1 cellular context compared by ENCODE assay signal in the genomic region with DNA sequence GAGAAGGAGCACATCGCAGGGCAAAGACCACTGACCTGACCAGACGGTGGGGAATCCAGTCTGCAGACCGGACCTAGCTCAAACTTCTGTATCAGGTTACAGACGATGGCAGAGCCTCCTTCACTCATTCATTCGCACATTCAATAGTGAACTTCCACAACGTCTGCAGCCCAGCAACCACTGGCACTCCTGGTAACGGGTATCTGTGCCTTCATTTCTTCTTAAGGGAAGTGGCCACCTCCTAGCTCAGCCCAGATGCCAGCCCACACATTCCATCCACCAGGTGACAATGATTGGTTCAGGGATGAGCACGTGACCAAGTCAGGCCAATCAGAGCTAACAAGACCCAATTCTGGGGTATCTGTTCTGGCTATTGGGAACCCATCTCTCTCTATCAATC.
A peak's percentile ranks its signal among the peaks of the same experiment; 100 is the strongest.
TF ChIP-seq lines count a peak whose summit lies in the region.

No MANE protein-coding gene starts in this region.

TF ChIP-seq in HepG2, 621 proteins besides CTCF, POLR2A, EP300 and RAD21 (continues in another document):
- no peak for TF ChIP-seq ZNF766 (CRISPR knock-in tag; IDR thresholded peaks at IDR 0.05; ENCODE audit: borderline replicate concordance)
- no peak for TF ChIP-seq ZHX2 (IDR thresholded peaks at IDR 0.05; ENCODE audit: low read depth)
- no peak for TF ChIP-seq ZHX2 (CRISPR knock-in tag; IDR thresholded peaks at IDR 0.05; ENCODE audit: borderline replicate concordance)
- no peak for TF ChIP-seq NR2F6 (IDR thresholded peaks at IDR 0.05)
- TF ChIP-seq NR2F6 (CRISPR knock-in tag; IDR thresholded peaks at IDR 0.05): no peak
- no peak for TF ChIP-seq ZNF337 (CRISPR knock-in tag; IDR thresholded peaks at IDR 0.05; ENCODE audit: borderline replicate concordance, low read depth)
- no peak for TF ChIP-seq ZBTB7B (CRISPR knock-in tag; IDR thresholded peaks at IDR 0.05)
- TF ChIP-seq ATF7-NPFF (CRISPR knock-in tag; IDR thresholded peaks at IDR 0.05; ENCODE audit: low read depth): no peak
- peak; percentile 82 for TF ChIP-seq NFYB (CRISPR knock-in tag; IDR thresholded peaks at IDR 0.05)
- no peak for TF ChIP-seq JUN (CRISPR knock-in tag; IDR thresholded peaks at IDR 0.05)
- TF ChIP-seq PLRG1 (conservative IDR thresholded peaks at IDR 0.05): no peak
- TF ChIP-seq ISX (CRISPR knock-in tag; conservative IDR thresholded peaks at IDR 0.05): no peak
- TF ChIP-seq, protein P1, sequence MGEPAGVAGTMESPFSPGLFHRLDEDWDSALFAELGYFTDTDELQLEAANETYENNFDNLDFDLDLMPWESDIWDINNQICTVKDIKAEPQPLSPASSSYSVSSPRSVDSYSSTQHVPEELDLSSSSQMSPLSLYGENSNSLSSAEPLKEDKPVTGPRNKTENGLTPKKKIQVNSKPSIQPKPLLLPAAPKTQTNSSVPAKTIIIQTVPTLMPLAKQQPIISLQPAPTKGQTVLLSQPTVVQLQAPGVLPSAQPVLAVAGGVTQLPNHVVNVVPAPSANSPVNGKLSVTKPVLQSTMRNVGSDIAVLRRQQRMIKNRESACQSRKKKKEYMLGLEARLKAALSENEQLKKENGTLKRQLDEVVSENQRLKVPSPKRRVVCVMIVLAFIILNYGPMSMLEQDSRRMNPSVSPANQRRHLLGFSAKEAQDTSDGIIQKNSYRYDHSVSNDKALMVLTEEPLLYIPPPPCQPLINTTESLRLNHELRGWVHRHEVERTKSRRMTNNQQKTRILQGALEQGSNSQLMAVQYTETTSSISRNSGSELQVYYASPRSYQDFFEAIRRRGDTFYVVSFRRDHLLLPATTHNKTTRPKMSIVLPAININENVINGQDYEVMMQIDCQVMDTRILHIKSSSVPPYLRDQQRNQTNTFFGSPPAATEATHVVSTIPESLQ (CRISPR knock-in tag; conservative IDR thresholded peaks at IDR 0.05): no peak
- TF ChIP-seq ATF1 (CRISPR knock-in tag; IDR thresholded peaks at IDR 0.05): no peak
- TF ChIP-seq ZNF710 (CRISPR knock-in tag; IDR thresholded peaks at IDR 0.05; ENCODE audit: borderline replicate concordance): no peak
- no peak for TF ChIP-seq GLI4 (CRISPR knock-in tag; IDR thresholded peaks at IDR 0.05; ENCODE audit: borderline replicate concordance)
- TF ChIP-seq REPIN1 (CRISPR knock-in tag; IDR thresholded peaks at IDR 0.05; ENCODE audit: borderline replicate concordance, low read depth): no peak
- no peak for TF ChIP-seq NRL (CRISPR knock-in tag; IDR thresholded peaks at IDR 0.05; ENCODE audit: borderline replicate concordance)
- TF ChIP-seq TEAD3 (CRISPR knock-in tag; optimal IDR thresholded peaks at IDR 0.05; ENCODE audit: borderline replicate concordance): peak; percentile 80
- TF ChIP-seq ZNF850 (CRISPR knock-in tag; conservative IDR thresholded peaks at IDR 0.05): no peak
- TF ChIP-seq ISL2 (CRISPR knock-in tag; IDR thresholded peaks at IDR 0.05): no peak
- TF ChIP-seq SYNCRIP (IDR thresholded peaks at IDR 0.05; ENCODE audit: insufficient read depth, low read depth, low read length): no peak
- no peak for TF ChIP-seq ZSCAN29 (CRISPR knock-in tag; conservative IDR thresholded peaks at IDR 0.05)
- no peak for TF ChIP-seq SIX4 (CRISPR knock-in tag; IDR thresholded peaks at IDR 0.05)
- TF ChIP-seq SOX6 (IDR thresholded peaks at IDR 0.05): no peak
- TF ChIP-seq SOX6 (CRISPR knock-in tag; IDR thresholded peaks at IDR 0.05): no peak
- peak; percentile 82 for TF ChIP-seq NFYC (CRISPR knock-in tag; IDR thresholded peaks at IDR 0.05)
- TF ChIP-seq, protein P2, sequence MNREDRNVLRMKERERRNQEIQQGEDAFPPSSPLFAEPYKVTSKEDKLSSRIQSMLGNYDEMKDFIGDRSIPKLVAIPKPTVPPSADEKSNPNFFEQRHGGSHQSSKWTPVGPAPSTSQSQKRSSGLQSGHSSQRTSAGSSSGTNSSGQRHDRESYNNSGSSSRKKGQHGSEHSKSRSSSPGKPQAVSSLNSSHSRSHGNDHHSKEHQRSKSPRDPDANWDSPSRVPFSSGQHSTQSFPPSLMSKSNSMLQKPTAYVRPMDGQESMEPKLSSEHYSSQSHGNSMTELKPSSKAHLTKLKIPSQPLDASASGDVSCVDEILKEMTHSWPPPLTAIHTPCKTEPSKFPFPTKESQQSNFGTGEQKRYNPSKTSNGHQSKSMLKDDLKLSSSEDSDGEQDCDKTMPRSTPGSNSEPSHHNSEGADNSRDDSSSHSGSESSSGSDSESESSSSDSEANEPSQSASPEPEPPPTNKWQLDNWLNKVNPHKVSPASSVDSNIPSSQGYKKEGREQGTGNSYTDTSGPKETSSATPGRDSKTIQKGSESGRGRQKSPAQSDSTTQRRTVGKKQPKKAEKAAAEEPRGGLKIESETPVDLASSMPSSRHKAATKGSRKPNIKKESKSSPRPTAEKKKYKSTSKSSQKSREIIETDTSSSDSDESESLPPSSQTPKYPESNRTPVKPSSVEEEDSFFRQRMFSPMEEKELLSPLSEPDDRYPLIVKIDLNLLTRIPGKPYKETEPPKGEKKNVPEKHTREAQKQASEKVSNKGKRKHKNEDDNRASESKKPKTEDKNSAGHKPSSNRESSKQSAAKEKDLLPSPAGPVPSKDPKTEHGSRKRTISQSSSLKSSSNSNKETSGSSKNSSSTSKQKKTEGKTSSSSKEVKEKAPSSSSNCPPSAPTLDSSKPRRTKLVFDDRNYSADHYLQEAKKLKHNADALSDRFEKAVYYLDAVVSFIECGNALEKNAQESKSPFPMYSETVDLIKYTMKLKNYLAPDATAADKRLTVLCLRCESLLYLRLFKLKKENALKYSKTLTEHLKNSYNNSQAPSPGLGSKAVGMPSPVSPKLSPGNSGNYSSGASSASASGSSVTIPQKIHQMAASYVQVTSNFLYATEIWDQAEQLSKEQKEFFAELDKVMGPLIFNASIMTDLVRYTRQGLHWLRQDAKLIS (CRISPR knock-in tag; IDR thresholded peaks at IDR 0.05): no peak
- TF ChIP-seq NPAS2 (CRISPR knock-in tag; IDR thresholded peaks at IDR 0.05; ENCODE audit: borderline replicate concordance): no peak
- TF ChIP-seq TFE3 (CRISPR knock-in tag; IDR thresholded peaks at IDR 0.05): no peak
- no peak for TF ChIP-seq ZNF296 (CRISPR knock-in tag; conservative IDR thresholded peaks at IDR 0.05)
- no peak for TF ChIP-seq ZNF703 (CRISPR knock-in tag; IDR thresholded peaks at IDR 0.05; ENCODE audit: borderline replicate concordance)
- TF ChIP-seq CCAR2 (optimal IDR thresholded peaks at IDR 0.05; ENCODE audit: low read depth, low read length): no peak
- TF ChIP-seq USF2 (IDR thresholded peaks at IDR 0.05; ENCODE audit: low read depth, low read length): peak; percentile 75
- TF ChIP-seq USF2 (CRISPR knock-in tag; IDR thresholded peaks at IDR 0.05; ENCODE audit: borderline replicate concordance): peak; percentile 81; the same call in 1 of the 2 replicates
- no peak for TF ChIP-seq MTF2 (CRISPR knock-in tag; IDR thresholded peaks at IDR 0.05; ENCODE audit: borderline replicate concordance)
- TF ChIP-seq, protein P3, sequence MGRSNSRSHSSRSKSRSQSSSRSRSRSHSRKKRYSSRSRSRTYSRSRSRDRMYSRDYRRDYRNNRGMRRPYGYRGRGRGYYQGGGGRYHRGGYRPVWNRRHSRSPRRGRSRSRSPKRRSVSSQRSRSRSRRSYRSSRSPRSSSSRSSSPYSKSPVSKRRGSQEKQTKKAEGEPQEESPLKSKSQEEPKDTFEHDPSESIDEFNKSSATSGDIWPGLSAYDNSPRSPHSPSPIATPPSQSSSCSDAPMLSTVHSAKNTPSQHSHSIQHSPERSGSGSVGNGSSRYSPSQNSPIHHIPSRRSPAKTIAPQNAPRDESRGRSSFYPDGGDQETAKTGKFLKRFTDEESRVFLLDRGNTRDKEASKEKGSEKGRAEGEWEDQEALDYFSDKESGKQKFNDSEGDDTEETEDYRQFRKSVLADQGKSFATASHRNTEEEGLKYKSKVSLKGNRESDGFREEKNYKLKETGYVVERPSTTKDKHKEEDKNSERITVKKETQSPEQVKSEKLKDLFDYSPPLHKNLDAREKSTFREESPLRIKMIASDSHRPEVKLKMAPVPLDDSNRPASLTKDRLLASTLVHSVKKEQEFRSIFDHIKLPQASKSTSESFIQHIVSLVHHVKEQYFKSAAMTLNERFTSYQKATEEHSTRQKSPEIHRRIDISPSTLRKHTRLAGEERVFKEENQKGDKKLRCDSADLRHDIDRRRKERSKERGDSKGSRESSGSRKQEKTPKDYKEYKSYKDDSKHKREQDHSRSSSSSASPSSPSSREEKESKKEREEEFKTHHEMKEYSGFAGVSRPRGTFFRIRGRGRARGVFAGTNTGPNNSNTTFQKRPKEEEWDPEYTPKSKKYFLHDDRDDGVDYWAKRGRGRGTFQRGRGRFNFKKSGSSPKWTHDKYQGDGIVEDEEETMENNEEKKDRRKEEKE (IDR thresholded peaks at IDR 0.05): no peak
- TF ChIP-seq ATF4 (CRISPR knock-in tag; IDR thresholded peaks at IDR 0.05): no peak
- TF ChIP-seq TSC22D2 (CRISPR knock-in tag; IDR thresholded peaks at IDR 0.05; ENCODE audit: borderline replicate concordance): no peak
- TF ChIP-seq ZFP1 (CRISPR knock-in tag; IDR thresholded peaks at IDR 0.05): no peak
